Comparison of ENCODE assay signal across 8 cellular contexts in genomic region chr11:67485873-67486343, GRCh38. TPM values are rescaled to one million over a fixed set of nuclear protein-coding genes. Genes with fewer than 3 reads are reported as not detected.
DNase-seq lines count a peak whose midpoint lies in the region; ATAC-seq, FAIRE-seq and TF ChIP-seq lines count a peak whose summit lies in the region.
"Not testable (repeated sequence)": the region's sequence is repeated elsewhere in the genome, so short reads cannot be mapped to it uniquely, and the experiment has no call there.

No MANE protein-coding gene starts in this region.

- peaks cover 60% of the 10 kb centered on the region for H3K4me1 Mint-ChIP-seq in activated B cell treated with CpG ODN at 0.5 μM for 24 hours
- peaks cover 54% of the 10 kb centered on the region for H3K4me1 Mint-ChIP-seq in activated T-helper 2 cell treated with anti-CD3 and anti-CD28 coated beads, Interferon-gamma antibody, Interleukin-2, Interleukin-4, amounts not matched to agents 10 μg/mL and 5 μg/mL and 100 μg/mL, durations not matched to agents 14 hours and 24 hours and 36 hours (ENCODE audit: low read depth)
- H3K4me1 Mint-ChIP-seq in natural killer cell, result peaks cover 55 to 62% of the 10 kb centered on the region in 2 donors
- peaks cover 73% of the 10 kb centered on the region for H3K4me1 Mint-ChIP-seq in stimulated activated naive CD8-positive, alpha-beta T cell treated with anti-CD3 and anti-CD28 coated beads, Interleukin-15, Interleukin-2, amounts not matched to agents 100 ng/mL and 50 ng/mL, for 24 hours (ENCODE audit: low read depth)

- H3K4me3 Mint-ChIP-seq in activated B cell treated with CpG ODN at 0.5 μM for 24 hours, result peak overlapping the region; percentile 61
- H3K4me3 Mint-ChIP-seq in activated T-helper 2 cell treated with anti-CD3 and anti-CD28 coated beads, Interferon-gamma antibody, Interleukin-2, Interleukin-4, amounts not matched to agents 10 μg/mL and 5 μg/mL and 100 μg/mL, durations not matched to agents 14 hours and 24 hours and 36 hours (ENCODE audit: low read depth), result peak overlapping the region; percentile 68
- H3K4me3 Mint-ChIP-seq in natural killer cell, result peak overlapping the region; percentile 76
- H3K4me3 Mint-ChIP-seq in stimulated activated naive CD8-positive, alpha-beta T cell treated with anti-CD3 and anti-CD28 coated beads, Interleukin-15, Interleukin-2, amounts not matched to agents 100 ng/mL and 50 ng/mL, for 24 hours, result peak overlapping the region; percentile 90

- intact Hi-C loops in activated B cell treated with CpG ODN at 0.5 μM for 24 hours (cut with micrococcal nuclease) (loop anchor here (1.0 kb wide), 1 partner anchor 19 kb away; the partner anchor contains the start of gene PITPNM1), natural killer cell (cut with micrococcal nuclease) (loop anchor here (2.0 kb wide), 1 partner anchor 19 kb away; the partner anchor contains the start of gene PITPNM1)
- intact Hi-C loops in activated T-helper 2 cell treated with anti-CD3 and anti-CD28 coated beads, Interferon-gamma antibody, Interleukin-2, Interleukin-4, amounts not matched to agents 10 μg/mL and 5 μg/mL and 100 μg/mL, durations not matched to agents 14 hours and 24 hours and 36 hours (cut with micrococcal nuclease), result loop anchor here (2.0 to 10.0 kb wide), 4 partner anchors 47 to 221 kb away; no protein-coding TSS in a partner anchor

- DNase-seq in COLO668 (lab: John Stamatoyannopoulos, UW; ENCODE audit: unreplicated experiment) (peak; percentile 11), NCI-H2196 (lab: John Stamatoyannopoulos, UW; ENCODE audit: unreplicated experiment) (peak; percentile 53)
- DNase-seq in GM19239 (ENCODE audit: insufficient read length, low spot score); activated B cell treated with CpG ODN at 0.5 μM for 24 hours; natural killer cell: not testable (repeated sequence)
- peak; percentile 56 for DNase-seq in activated T-helper 2 cell treated with anti-CD3 and anti-CD28 coated beads, Interferon-gamma antibody, Interleukin-2, Interleukin-4, amounts not matched to agents 10 μg/mL and 5 μg/mL and 100 μg/mL, durations not matched to agents 14 hours and 24 hours and 36 hours (ENCODE audit: low spot score)
- DNase-seq in effector memory CD4-positive, alpha-beta T cell, result peak in 1 of 3 donors; percentile 43

- not testable (repeated sequence) for H3K9me3 Mint-ChIP-seq in activated B cell treated with CpG ODN at 0.5 μM for 24 hours; activated T-helper 2 cell treated with anti-CD3 and anti-CD28 coated beads, Interferon-gamma antibody, Interleukin-2, Interleukin-4, amounts not matched to agents 10 μg/mL and 5 μg/mL and 100 μg/mL, durations not matched to agents 14 hours and 24 hours and 36 hours; natural killer cell; stimulated activated naive CD8-positive, alpha-beta T cell treated with anti-CD3 and anti-CD28 coated beads, Interleukin-15, Interleukin-2, amounts not matched to agents 100 ng/mL and 50 ng/mL, for 24 hours

- peaks cover 50% of the 10 kb centered on the region for H3K4me1 ChIP-seq in effector memory CD4-positive, alpha-beta T cell (ENCODE audit: control insufficient read depth, insufficient read depth, low read length, poor library complexity, severe bottlenecking)

- not testable (repeated sequence) for H3K27me3 ChIP-seq in effector memory CD4-positive, alpha-beta T cell (replicated peaks; ENCODE audit: control insufficient read depth, insufficient read depth, low read length, poor library complexity, severe bottlenecking)

- H3K27ac Mint-ChIP-seq in activated B cell treated with CpG ODN at 0.5 μM for 24 hours, result peak overlapping the region; percentile 98
- H3K27ac Mint-ChIP-seq in activated T-helper 2 cell treated with anti-CD3 and anti-CD28 coated beads, Interferon-gamma antibody, Interleukin-2, Interleukin-4, amounts not matched to agents 10 μg/mL and 5 μg/mL and 100 μg/mL, durations not matched to agents 14 hours and 24 hours and 36 hours, result peak overlapping the region; percentile 99
- peak overlapping the region; percentile 97 to 98 for H3K27ac Mint-ChIP-seq in natural killer cell
- H3K27ac Mint-ChIP-seq in stimulated activated naive CD8-positive, alpha-beta T cell treated with anti-CD3 and anti-CD28 coated beads, Interleukin-15, Interleukin-2, amounts not matched to agents 100 ng/mL and 50 ng/mL, for 24 hours, result peak overlapping the region; percentile 92

- H3K4me3 ChIP-seq in effector memory CD4-positive, alpha-beta T cell (ENCODE audit: insufficient read depth, low read depth, low read length, poor library complexity, severe bottlenecking), result peak overlapping the region; percentile 18

- H3K27me3 Mint-ChIP-seq in activated B cell treated with CpG ODN at 0.5 μM for 24 hours; activated T-helper 2 cell treated with anti-CD3 and anti-CD28 coated beads, Interferon-gamma antibody, Interleukin-2, Interleukin-4, amounts not matched to agents 10 μg/mL and 5 μg/mL and 100 μg/mL, durations not matched to agents 14 hours and 24 hours and 36 hours (ENCODE audit: low read depth); natural killer cell (ENCODE audit: low read depth in 2 of 2); stimulated activated naive CD8-positive, alpha-beta T cell treated with anti-CD3 and anti-CD28 coated beads, Interleukin-15, Interleukin-2, amounts not matched to agents 100 ng/mL and 50 ng/mL, for 24 hours: not testable (repeated sequence)

- not testable (repeated sequence) for ATAC-seq in activated B cell treated with CpG ODN at 0.5 μM for 24 hours (ENCODE audit: low read depth); natural killer cell

- TF ChIP-seq CTCF in activated B cell treated with CpG ODN at 0.5 μM for 24 hours (IDR thresholded peaks at IDR 0.05); natural killer cell (IDR thresholded peaks at IDR 0.05): not testable (repeated sequence)

- POLR2A ChIA-PET in activated B cell treated with CpG ODN at 0.5 μM for 24 hours (lab: Charles Lee), result interaction anchor here (0.7 to 11.1 kb wide), 16 partner anchors 14 to 114 kb away, joined by 3 to 189 read pairs (median 6); partner anchors contain the start of genes PITPNM1, PPP1CA, PTPRCAP and TMEM134

- FAIRE-seq in GM19239 (lab: Jason Lieb, UNC), result peak; percentile 92

- H3K36me3 ChIP-seq in effector memory CD4-positive, alpha-beta T cell (ENCODE audit: control insufficient read depth, insufficient read depth, low read length), result peaks cover 37% of the 10 kb centered on the region

- CTCF ChIA-PET in activated B cell treated with CpG ODN at 0.5 μM for 24 hours (lab: Charles Lee), result interaction anchor here (0.7 to 1.5 kb wide), 3 partner anchors 49 to 106 kb away, joined by 4 to 9 read pairs (median 5); partner anchors contain the start of genes PPP1CA and PTPRCAP

- H3K36me3 Mint-ChIP-seq in activated B cell treated with CpG ODN at 0.5 μM for 24 hours (ENCODE audit: low read depth), result peaks cover 65% of the 10 kb centered on the region
- H3K36me3 Mint-ChIP-seq in activated T-helper 2 cell treated with anti-CD3 and anti-CD28 coated beads, Interferon-gamma antibody, Interleukin-2, Interleukin-4, amounts not matched to agents 10 μg/mL and 5 μg/mL and 100 μg/mL, durations not matched to agents 14 hours and 24 hours and 36 hours (ENCODE audit: low read depth), result peaks cover 54% of the 10 kb centered on the region
- not testable (repeated sequence) for H3K36me3 Mint-ChIP-seq in natural killer cell
- H3K36me3 Mint-ChIP-seq in stimulated activated naive CD8-positive, alpha-beta T cell treated with anti-CD3 and anti-CD28 coated beads, Interleukin-15, Interleukin-2, amounts not matched to agents 100 ng/mL and 50 ng/mL, for 24 hours (ENCODE audit: low read depth), result peaks cover 45% of the 10 kb centered on the region

- H3K9me3 ChIP-seq in effector memory CD4-positive, alpha-beta T cell (ENCODE audit: control insufficient read depth, low read length), result not testable (repeated sequence)

- peak overlapping the region; percentile 86 for H3K27ac ChIP-seq in effector memory CD4-positive, alpha-beta T cell (ENCODE audit: insufficient read depth, low read length, poor library complexity, severe bottlenecking)

RNA-seq across cellular contexts. Expression of gene AIP, which starts 3.1 kb away (rescaled TPM):
- 108 and 114 TPM in 2 replicates for total RNA-seq in activated B cell treated with CpG ODN at 0.5 μM for 24 hours
- 190 and 191 TPM in 2 replicates for total RNA-seq in activated T-helper 2 cell treated with anti-CD3 and anti-CD28 coated beads, Interferon-gamma antibody, Interleukin-2, Interleukin-4, amounts not matched to agents 10 μg/mL and 5 μg/mL and 100 μg/mL, durations not matched to agents 14 hours and 24 hours and 36 hours
- 100 to 1,000 TPM in 1 of 3 donors, 10 to 100 TPM in 2; 93.3 to 113 (median 98.1) TPM for total RNA-seq in natural killer cell

RNA-seq across cellular contexts. Expression of gene TMEM134, which starts 16.9 kb away (rescaled TPM):
- 76.0 and 83.5 TPM in 2 replicates for total RNA-seq in activated B cell treated with CpG ODN at 0.5 μM for 24 hours
- total RNA-seq in activated T-helper 2 cell treated with anti-CD3 and anti-CD28 coated beads, Interferon-gamma antibody, Interleukin-2, Interleukin-4, amounts not matched to agents 10 μg/mL and 5 μg/mL and 100 μg/mL, durations not matched to agents 14 hours and 24 hours and 36 hours, result 58.5 and 62.0 TPM in 2 replicates
- total RNA-seq in natural killer cell, result 10 to 100 TPM; 57.8 to 65.7 (median 61.2) TPM

RNA-seq across cellular contexts. Expression of gene PITPNM1, which starts 19.3 kb away (rescaled TPM):
- total RNA-seq in activated B cell treated with CpG ODN at 0.5 μM for 24 hours (103 and 111 TPM in 2 replicates), natural killer cell (100 to 1,000 TPM in 2 of 3 donors, 10 to 100 TPM in 1; 99.9 to 135 (median 123) TPM)
- total RNA-seq in activated T-helper 2 cell treated with anti-CD3 and anti-CD28 coated beads, Interferon-gamma antibody, Interleukin-2, Interleukin-4, amounts not matched to agents 10 μg/mL and 5 μg/mL and 100 μg/mL, durations not matched to agents 14 hours and 24 hours and 36 hours, result 118 and 120 TPM in 2 replicates

RNA-seq across cellular contexts. Expression of gene CDK2AP2, which starts 22.1 kb away (rescaled TPM):
- total RNA-seq in activated B cell treated with CpG ODN at 0.5 μM for 24 hours (67.1 and 68.5 TPM in 2 replicates), natural killer cell (10 to 100 TPM; 57.9 to 67.7 (median 65.5) TPM)
- 117 and 119 TPM in 2 replicates for total RNA-seq in activated T-helper 2 cell treated with anti-CD3 and anti-CD28 coated beads, Interferon-gamma antibody, Interleukin-2, Interleukin-4, amounts not matched to agents 10 μg/mL and 5 μg/mL and 100 μg/mL, durations not matched to agents 14 hours and 24 hours and 36 hours

RNA-seq across cellular contexts. Expression of gene CABP4, which starts 30.8 kb away (rescaled TPM):
- total RNA-seq in activated B cell treated with CpG ODN at 0.5 μM for 24 hours, result 2.1 and 3.0 TPM in 2 replicates
- 0.73 and 1.0 TPM in 2 replicates for total RNA-seq in activated T-helper 2 cell treated with anti-CD3 and anti-CD28 coated beads, Interferon-gamma antibody, Interleukin-2, Interleukin-4, amounts not matched to agents 10 μg/mL and 5 μg/mL and 100 μg/mL, durations not matched to agents 14 hours and 24 hours and 36 hours
- total RNA-seq in natural killer cell, result 10 to 100 TPM; 12.9 to 22.8 (median 21.3) TPM
